Comparison of ENCODE assay signal across 19 cellular contexts in the genomic region with DNA sequence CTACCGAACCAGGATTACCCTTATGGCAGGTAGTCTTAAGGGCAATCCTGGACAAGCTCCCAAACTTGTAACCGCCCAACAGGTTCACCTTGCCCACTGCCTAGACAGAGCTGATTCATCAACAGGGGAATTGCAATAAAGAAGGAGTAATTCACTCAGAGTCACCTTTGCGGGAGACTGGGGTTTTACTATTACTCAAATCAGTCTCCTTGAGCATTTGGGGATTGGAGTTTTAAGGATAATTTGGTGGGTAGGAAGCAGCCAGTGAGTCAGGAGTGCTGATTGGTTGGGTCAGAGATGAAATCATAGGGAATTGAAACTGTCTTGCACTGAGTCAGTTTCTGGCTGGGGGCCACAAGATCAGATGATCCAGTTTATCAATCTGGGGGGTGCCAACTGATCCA. TPM values are rescaled to one million over a fixed set of nuclear protein-coding genes. Genes with fewer than 3 reads are reported as not detected.
A peak's percentile ranks its signal among the peaks of the same experiment; 100 is the strongest.
DNase-seq lines count a peak whose midpoint lies in the region; ATAC-seq and TF ChIP-seq lines count a peak whose summit lies in the region.
"Had no signal": no experiment of that assay in that cellular context is flagged by ENCODE, and none has a peak within 500 bp of the region (broad histone marks: within the 10 kb centered on the region; RNA-seq: fewer than 3 reads in every experiment).

No MANE protein-coding gene starts in this region.

- H3K9me3 Mint-ChIP-seq in stimulated activated naive CD8-positive, alpha-beta T cell treated with anti-CD3 and anti-CD28 coated beads, Interleukin-15, amount 100 ng/mL, for 72 hours, result no peaks in the 10 kb centered on the region
- H3K9me3 Mint-ChIP-seq: naive thymus-derived CD4-positive, alpha-beta T cell had no signal

- no peak for TF ChIP-seq POLR2A in erythroblast (IDR thresholded peaks at IDR 0.05; ENCODE audit: low read length)

- H3K4me1 Mint-ChIP-seq in stimulated activated naive CD8-positive, alpha-beta T cell treated with anti-CD3 and anti-CD28 coated beads, Interleukin-15, amount 100 ng/mL, for 72 hours, result peaks cover 6% of the 10 kb centered on the region
- H3K4me1 Mint-ChIP-seq: B cell had no signal

- H3K27me3 Mint-ChIP-seq in stimulated activated naive CD8-positive, alpha-beta T cell treated with anti-CD3 and anti-CD28 coated beads, Interleukin-15, amount 100 ng/mL, for 72 hours, result no peaks in the 10 kb centered on the region

- peak; percentile 14 for DNase-seq in stimulated activated naive CD8-positive, alpha-beta T cell treated with anti-CD3 and anti-CD28 coated beads, Interleukin-15, Interleukin-2, amounts not matched to agents 100 U/mL and 50 U/mL, for 24 hours
- no peak for DNase-seq in stimulated activated naive CD8-positive, alpha-beta T cell treated with anti-CD3 and anti-CD28 coated beads, Interleukin-15, amount 100 ng/mL, for 72 hours
- DNase-seq in RPMI7951 (ENCODE audit: low read depth), result peak; percentile 47
- peak; percentile 31 to 33 for DNase-seq in erythroblast (lab: John Stamatoyannopoulos, UW)
- no peak for DNase-seq in NCI-H2227 treated with DMSO at 0.1 percent for 48 hours (lab: John Stamatoyannopoulos, UW)
- no peak for DNase-seq in NOMO-1 (lab: John Stamatoyannopoulos, UW; ENCODE audit: unreplicated experiment in 2 of 2)
- DNase-seq: DMS 273 treated with DMSO at 0.1 percent for 48 hours; effector CD8-positive, alpha-beta T cell; KBM-7; lower lobe of right lung; naive thymus-derived CD4-positive, alpha-beta T cell; NCI-H1436; NCI-H446; posterior cingulate gyrus had no signal

- no peak overlapping the region for H3K4me3 Mint-ChIP-seq in stimulated activated naive CD8-positive, alpha-beta T cell treated with anti-CD3 and anti-CD28 coated beads, Interleukin-15, amount 100 ng/mL, for 72 hours
- H3K4me3 Mint-ChIP-seq: activated naive CD8-positive, alpha-beta T cell; B cell; naive thymus-derived CD4-positive, alpha-beta T cell had no signal

- no peak overlapping the region for H3K27ac Mint-ChIP-seq in stimulated activated naive CD8-positive, alpha-beta T cell treated with anti-CD3 and anti-CD28 coated beads, Interleukin-15, amount 100 ng/mL, for 72 hours
- H3K27ac Mint-ChIP-seq: activated naive CD8-positive, alpha-beta T cell; B cell had no signal

- peak; percentile 52 for ATAC-seq in stimulated activated naive CD8-positive, alpha-beta T cell treated with anti-CD3 and anti-CD28 coated beads, Interleukin-15, Interleukin-2, amounts not matched to agents 100 U/mL and 50 U/mL, for 24 hours
- ATAC-seq in stimulated activated naive CD8-positive, alpha-beta T cell treated with anti-CD3 and anti-CD28 coated beads, Interleukin-15, amount 100 ng/mL, for 72 hours, result no peak
- ATAC-seq in GM18873 (IDR thresholded peaks at IDR 0.05; ENCODE audit: low FRiP score, unreplicated experiment), result no peak
- ATAC-seq in HG03196 (IDR thresholded peaks at IDR 0.05; ENCODE audit: unreplicated experiment), result no peak
- ATAC-seq: gastroesophageal sphincter; lower lobe of right lung; naive thymus-derived CD4-positive, alpha-beta T cell had no signal

RNA-seq across cellular contexts. Expression of a gene that starts 25.3 kb away (rescaled TPM):
- total RNA-seq in RPMI7951 (2014; rRNA removed; shearing (Covaris generic)), result 68.6 and 72.7 TPM in 2 replicates

Comparison
In these comparisons a context has a peak if more than half of its experiments do, and no peak if none do; other contexts are left out.
1. DNase-seq: peak in stimulated activated naive CD8-positive, alpha-beta T cell treated with anti-CD3 and anti-CD28 coated beads, Interleukin-15, Interleukin-2, amounts not matched to agents 100 U/mL and 50 U/mL, for 24 hours (single experiment), RPMI7951 (single experiment) and erythroblast (2 of 2); none in stimulated activated naive CD8-positive, alpha-beta T cell treated with anti-CD3 and anti-CD28 coated beads, Interleukin-15, amount 100 ng/mL, for 72 hours (0 of 2), NCI-H2227 treated with DMSO at 0.1 percent for 48 hours (single experiment) and NOMO-1 (0 of 2).